18 cellular contexts compared by ENCODE assay signal in the genomic region with DNA sequence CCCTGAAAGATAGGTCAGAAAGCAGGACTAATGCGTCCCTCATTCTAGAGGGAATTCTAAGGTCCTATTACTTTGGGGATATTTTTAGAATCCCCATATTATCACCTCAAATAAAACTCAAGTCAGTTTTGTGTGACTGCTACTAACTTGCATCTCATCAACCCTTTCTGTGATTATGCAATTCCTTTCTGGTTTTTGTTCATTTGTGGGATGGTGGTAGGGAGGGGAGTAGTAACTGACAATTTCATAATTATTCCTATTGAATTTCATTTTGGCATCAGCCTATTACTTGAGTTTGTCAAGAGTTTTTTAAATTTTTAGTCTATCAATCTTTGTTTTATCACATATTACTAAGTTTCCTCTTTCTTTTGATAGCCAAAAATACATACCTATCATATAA.
"Had no signal": no experiment of that assay in that cellular context is flagged by ENCODE, and none has a peak within 500 bp of the region (broad histone marks: within the 10 kb centered on the region; RNA-seq: fewer than 3 reads in every experiment).

No MANE protein-coding gene starts in this region.

- H3K4me3 ChIP-seq: body of pancreas, gastrocnemius medialis, heart left ventricle, neural progenitor cell, prostate gland, stomach, vagina had no signal

- H3K27me3 ChIP-seq: body of pancreas, gastrocnemius medialis, heart left ventricle, neural progenitor cell, stomach, vagina had no signal

- DNase-seq: activated CD8-positive, alpha-beta T cell treated with anti-CD3 and anti-CD28 coated beads for 36 hours; activated naive CD4-positive, alpha-beta T cell treated with Interleukin-2 at 50 U/mL for 16 hours; activated naive CD8-positive, alpha-beta T cell treated with anti-CD3 and anti-CD28 coated beads, Interleukin-2, amount 10 ng/mL, durations not matched to agents 7 days and 5 days; activated T-cell treated with anti-CD3 and anti-CD28 coated beads, Interleukin-2, amount 50 U/mL, for 1 hour; body of pancreas; central memory CD4-positive, alpha-beta T cell; erythroblast; gastrocnemius medialis; heart left ventricle; kidney; right cardiac atrium; stimulated activated CD4-positive, alpha-beta T cell treated with anti-CD3 and anti-CD28 coated beads, Interleukin-4, amount 100 ng/mL, for 24 hours; stomach; T-helper 9 cell; trophoblast cell had no signal

- H3K27ac ChIP-seq: body of pancreas, gastrocnemius medialis, heart left ventricle, neural progenitor cell, prostate gland, stomach, vagina had no signal
